1 cellular context compared by ENCODE assay signal in the genomic region with DNA sequence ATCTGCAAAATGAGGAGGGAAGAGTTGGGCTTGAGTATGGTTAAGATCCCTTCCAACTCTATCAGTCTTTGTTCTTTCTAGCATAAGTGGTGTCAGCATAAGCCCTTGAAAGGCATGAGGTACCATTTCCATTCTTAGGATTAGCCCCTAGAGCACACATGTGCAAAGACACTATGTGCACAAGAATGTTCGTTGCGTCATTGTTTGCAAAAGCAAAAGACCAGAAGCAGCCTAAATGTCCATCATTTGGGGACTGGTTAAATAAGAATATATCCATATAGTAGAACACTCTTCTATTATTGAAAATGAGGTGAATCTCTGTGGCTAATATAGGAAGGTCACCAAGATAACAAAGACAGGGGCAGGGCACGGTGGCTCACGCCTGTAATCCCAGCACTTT.
TF ChIP-seq lines count a peak whose summit lies in the region.

No MANE protein-coding gene starts in this region.

TF ChIP-seq in K562, 482 proteins besides CTCF, POLR2A, EP300 and RAD21:
- TF ChIP-seq, protein P1, sequence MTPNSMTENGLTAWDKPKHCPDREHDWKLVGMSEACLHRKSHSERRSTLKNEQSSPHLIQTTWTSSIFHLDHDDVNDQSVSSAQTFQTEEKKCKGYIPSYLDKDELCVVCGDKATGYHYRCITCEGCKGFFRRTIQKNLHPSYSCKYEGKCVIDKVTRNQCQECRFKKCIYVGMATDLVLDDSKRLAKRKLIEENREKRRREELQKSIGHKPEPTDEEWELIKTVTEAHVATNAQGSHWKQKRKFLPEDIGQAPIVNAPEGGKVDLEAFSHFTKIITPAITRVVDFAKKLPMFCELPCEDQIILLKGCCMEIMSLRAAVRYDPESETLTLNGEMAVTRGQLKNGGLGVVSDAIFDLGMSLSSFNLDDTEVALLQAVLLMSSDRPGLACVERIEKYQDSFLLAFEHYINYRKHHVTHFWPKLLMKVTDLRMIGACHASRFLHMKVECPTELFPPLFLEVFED (CRISPR knock-in tag; conservative IDR thresholded peaks at IDR 0.05): no peak
- TF ChIP-seq, protein P2, sequence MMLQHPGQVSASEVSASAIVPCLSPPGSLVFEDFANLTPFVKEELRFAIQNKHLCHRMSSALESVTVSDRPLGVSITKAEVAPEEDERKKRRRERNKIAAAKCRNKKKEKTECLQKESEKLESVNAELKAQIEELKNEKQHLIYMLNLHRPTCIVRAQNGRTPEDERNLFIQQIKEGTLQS (IDR thresholded peaks at IDR 0.05): peak; percentile 37
- TF ChIP-seq, protein P2 (CRISPR knock-in tag; conservative IDR thresholded peaks at IDR 0.05): no peak
- no peak for TF ChIP-seq BCL6 (CRISPR knock-in tag; IDR thresholded peaks at IDR 0.05)
